ENCODE assay signal across 31 cellular contexts in genomic region chr12:39935839-39936238, GRCh38.
"Had no signal": no experiment of that assay in that cellular context is flagged by ENCODE, and none has a peak within 500 bp of the region (broad histone marks: within the 10 kb centered on the region; RNA-seq: fewer than 3 reads in every experiment).

No MANE protein-coding gene starts in this region.

- H3K36me3 ChIP-seq: brain microvascular endothelial cell, Peyer's patch, WERI-Rb-1 had no signal

- H3K27ac ChIP-seq: brain microvascular endothelial cell, KMS-11, Peyer's patch, WERI-Rb-1 had no signal

- H3K4me3 ChIP-seq: Peyer's patch had no signal

- H3K27me3 ChIP-seq: brain microvascular endothelial cell, Peyer's patch had no signal

- H3K4me2 ChIP-seq: KMS-11 had no signal

- ATAC-seq: PC-3, Right ventricle myocardium inferior, SK-N-SH treated with all-trans-retinoic acid at 6 μM for 48 hours had no signal

- H3K9me3 ChIP-seq: Peyer's patch had no signal

- DNase-seq: activated CD4-positive, alpha-beta memory T cell treated with anti-CD3 and anti-CD28 coated beads, Interleukin-2, amount 10 ng/mL, durations not matched to agents 7 days and 5 days; activated CD4-positive, alpha-beta T cell treated with anti-CD3 and anti-CD28 coated beads for 1 hour; activated CD4-positive, alpha-beta T cell treated with anti-CD3 and anti-CD28 coated beads for 48 hours; activated CD4-positive, CD25-positive, alpha-beta regulatory T cell; activated effector memory CD4-positive, alpha-beta T cell treated with anti-CD3 and anti-CD28 coated beads, Interleukin-2, amount 50 U/mL, for 16 hours; activated naive CD4-positive, alpha-beta T cell; activated naive CD4-positive, alpha-beta T cell treated with anti-CD3 and anti-CD28 coated beads, Interleukin-2, amount 50 U/mL, for 16 hours; activated naive CD8-positive, alpha-beta T cell treated with anti-CD3 and anti-CD28 coated beads for 36 hours; activated T-cell treated with anti-CD3 and anti-CD28 coated beads, Interleukin-2, amount 50 U/mL, for 1 hour; activated T-cell treated with anti-CD3 and anti-CD28 coated beads, Interleukin-2, amount 50 U/mL, for 72 hours; aorta; MM.1S; NCI-H1105; NCI-H1417 treated with DMSO at 0.1 percent for 48 hours; NCI-H187 treated with DMSO at 0.1 percent for 48 hours; NCI-H2081; NCI-H2171 treated with DMSO at 0.1 percent for 48 hours; NCI-H345; NCI-H524 treated with DMSO at 0.1 percent for 48 hours; PC-3; Peyer's patch; RPMI8226; SIG-M5; T-helper 1 cell; T-helper 2 cell; T-helper 9 cell; WERI-Rb-1 had no signal

- H3K9ac ChIP-seq: KMS-11 had no signal
